ENCODE assay signal across 8 cellular contexts in genomic region chr3:72887378-72887722, GRCh38. TPM values are rescaled to one million over a fixed set of nuclear protein-coding genes. Genes with fewer than 3 reads are reported as not detected.
A peak's percentile ranks its signal among the peaks of the same experiment; 100 is the strongest.
DNase-seq lines count a peak whose midpoint lies in the region; ATAC-seq and TF ChIP-seq lines count a peak whose summit lies in the region.

No MANE protein-coding gene starts in this region.

- POLR2A ChIA-PET in AG04449 (lab: Yijun Ruan, JAX), result no interaction called here

- H3K4me3 Mint-ChIP-seq in IgD-negative memory B cell, result peak overlapping the region; percentile 18 to 86 (median 67)

- H3K27me3 Mint-ChIP-seq in IgD-negative memory B cell, result peaks cover 59% of the 10 kb centered on the region

- H3K36me3 ChIP-seq in muscle layer of duodenum (ENCODE audit: control insufficient read depth in 1 of 2, insufficient read depth in 2 of 2, low read length in 2 of 2), result peaks cover 0 to 8% of the 10 kb centered on the region in 2 donors

- H3K9me3 ChIP-seq in muscle layer of duodenum (ENCODE audit: control insufficient read depth in 1 of 2, low read length in 2 of 2), result peaks cover 0 to 3% of the 10 kb centered on the region in 2 donors

- DNase-seq in AG04449 (ENCODE audit: low read depth, low spot score) (no peak), cardiac fibroblast (ENCODE audit: low read depth in 2 of 2) (no peak), NCI-H82 treated with DMSO at 0.1 percent for 48 hours (lab: John Stamatoyannopoulos, UW; ENCODE audit: unreplicated experiment) (no peak)

- H3K9me3 Mint-ChIP-seq in IgD-negative memory B cell, result peaks cover 3 to 11% (median 7%) of the 10 kb centered on the region in 3 donors

- ATAC-seq in GM19452 (IDR thresholded peaks at IDR 0.05; ENCODE audit: unreplicated experiment), result no peak
- ATAC-seq in HG02970 (IDR thresholded peaks at IDR 0.05; ENCODE audit: low FRiP score, unreplicated experiment), result no peak
- ATAC-seq in GM18520 (IDR thresholded peaks at IDR 0.05; ENCODE audit: unreplicated experiment), result no peak

- peaks cover 4 to 12% (median 5%) of the 10 kb centered on the region in 3 donors for H3K4me1 Mint-ChIP-seq in IgD-negative memory B cell

- H3K4me1 ChIP-seq in muscle layer of duodenum (ENCODE audit: control insufficient read depth in 1 of 2, insufficient read depth in 2 of 2, low read length in 2 of 2), result peaks cover 0 to 26% of the 10 kb centered on the region in 2 donors

- CTCF ChIA-PET in AG04449 (lab: Yijun Ruan, JAX), result interaction anchor here (1.0 to 3.6 kb wide), 9 partner anchors 8 to 1012 kb away, joined by 3 to 21 read pairs (median 3); no protein-coding TSS in a partner anchor

- peak overlapping the region; percentile 35 for H3K27ac ChIP-seq in muscle layer of duodenum (ENCODE audit: low read length)

- H3K4me3 ChIP-seq in AG04449 (ENCODE audit: low read depth, low read length), result peak overlapping the region; percentile 67
- peak overlapping the region; percentile 44 to 60 for H3K4me3 ChIP-seq in cardiac fibroblast (replicated peaks in 1 of 2; ENCODE audit: low read depth in 2 of 2, low read length in 2 of 2)
- peak overlapping the region; percentile 67 to 70 for H3K4me3 ChIP-seq in muscle layer of duodenum (ENCODE audit: low read depth in 1 of 2, low read length in 2 of 2)

- TF ChIP-seq CTCF in AG04449 (IDR thresholded peaks at IDR 0.05; ENCODE audit: insufficient read depth, low read length, missing control alignments) (no peak), cardiac fibroblast (IDR thresholded peaks at IDR 0.05; ENCODE audit: low read depth, low read length) (no peak)

- no peak overlapping the region for H3K27ac Mint-ChIP-seq in IgD-negative memory B cell

- H3K36me3 Mint-ChIP-seq in IgD-negative memory B cell, result no peaks in the 10 kb centered on the region

- H3K27me3 ChIP-seq in muscle layer of duodenum (ENCODE audit: low read depth, low read length), result peaks cover 7% of the 10 kb centered on the region

RNA-seq across cellular contexts. Expression of gene GXYLT2, which starts 0.5 kb away (rescaled TPM):
- not detected for polyA plus RNA-seq in IgD-negative memory B cell

RNA-seq across cellular contexts. Expression of gene SHQ1, which starts 39.1 kb away (rescaled TPM):
- 12.9 TPM for polyA plus RNA-seq in IgD-negative memory B cell
